Comparison of ENCODE assay signal across 1 cellular context in genomic region chr10:102919237-102919959, GRCh38.
TF ChIP-seq lines count a peak whose summit lies in the region.

No MANE protein-coding gene starts in this region.

TF ChIP-seq in SK-N-SH treated with all-trans-retinoic acid at 6 μM for 48 hours, 23 proteins besides CTCF, POLR2A, EP300 and RAD21 (continued from another document):
- TF ChIP-seq PATZ1 (CRISPR knock-in tag; IDR thresholded peaks at IDR 0.05; ENCODE audit: borderline replicate concordance) (no peak), ISL1 (CRISPR knock-in tag; IDR thresholded peaks at IDR 0.05) (no peak), ZC3H10 (CRISPR knock-in tag; IDR thresholded peaks at IDR 0.05) (no peak), ZFP3 (CRISPR knock-in tag; IDR thresholded peaks at IDR 0.05) (no peak), ZNF70 (CRISPR knock-in tag; IDR thresholded peaks at IDR 0.05) (no peak)
